1 cellular context compared by ENCODE assay signal in the genomic region with DNA sequence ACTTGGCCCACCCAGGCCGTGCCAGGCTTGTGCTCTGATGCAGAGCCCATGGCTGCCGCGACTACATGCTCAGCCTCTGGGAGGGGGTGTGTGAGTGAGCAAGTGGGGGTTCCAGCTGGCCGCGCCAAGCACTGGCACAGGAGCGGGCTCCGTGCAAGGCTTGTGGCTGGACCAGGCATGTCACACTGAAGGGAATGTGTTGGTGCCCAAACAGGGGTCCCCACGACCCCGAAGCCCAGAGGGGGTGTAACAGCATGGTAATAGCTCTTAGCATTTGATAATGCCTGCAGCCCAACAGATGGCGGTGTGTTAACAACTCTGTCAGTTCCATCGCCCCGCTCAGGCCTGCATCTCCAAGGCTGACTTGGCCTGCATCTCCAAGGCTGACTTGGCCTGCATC.
TF ChIP-seq lines count a peak whose summit lies in the region.

No MANE protein-coding gene starts in this region.

TF ChIP-seq in H1, 55 proteins besides CTCF, POLR2A, EP300 and RAD21:
- TF ChIP-seq CEBPB (IDR thresholded peaks at IDR 0.05; ENCODE audit: low read depth, low read length) (no peak), JUN (IDR thresholded peaks at IDR 0.05; ENCODE audit: low read depth, low read length) (no peak), FOSL1 (IDR thresholded peaks at IDR 0.05; ENCODE audit: insufficient read depth, low read depth, low read length) (no peak), CHD2 (IDR thresholded peaks at IDR 0.05; ENCODE audit: low read length) (no peak), CBX5 (IDR thresholded peaks at IDR 0.05; ENCODE audit: low read depth, low read length) (no peak), EGR1 (IDR thresholded peaks at IDR 0.05; ENCODE audit: borderline replicate concordance, low read depth, low read length) (no peak), SRF (IDR thresholded peaks at IDR 0.05; ENCODE audit: low read depth, low read length) (no peak), HDAC2 (IDR thresholded peaks at IDR 0.05; ENCODE audit: borderline replicate concordance in 1 of 2, low read depth in 2 of 2, low read length in 2 of 2) (no peak), TBP (IDR thresholded peaks at IDR 0.05; ENCODE audit: low read depth, low read length) (no peak), EZH2 (IDR thresholded peaks at IDR 0.05; ENCODE audit: low read depth, low read length, severe bottlenecking) (no peak), SP1 (IDR thresholded peaks at IDR 0.05; ENCODE audit: low read depth, low read length) (no peak), SAP30 (IDR thresholded peaks at IDR 0.05; ENCODE audit: insufficient read depth, insufficient replicate concordance, low read length) (no peak), TEAD4 (IDR thresholded peaks at IDR 0.05; ENCODE audit: low read depth, low read length) (no peak), ASH2L (IDR thresholded peaks at IDR 0.05; ENCODE audit: low read length) (no peak), RBBP5 (IDR thresholded peaks at IDR 0.05; ENCODE audit: borderline replicate concordance, low read depth, low read length) (no peak), GTF2F1 (IDR thresholded peaks at IDR 0.05; ENCODE audit: borderline replicate concordance, low read depth, low read length) (no peak), BACH1 (IDR thresholded peaks at IDR 0.05; ENCODE audit: low read length) (no peak), POU5F1 (IDR thresholded peaks at IDR 0.05; ENCODE audit: low read depth, low read length) (no peak)
- TF ChIP-seq, protein P1, sequence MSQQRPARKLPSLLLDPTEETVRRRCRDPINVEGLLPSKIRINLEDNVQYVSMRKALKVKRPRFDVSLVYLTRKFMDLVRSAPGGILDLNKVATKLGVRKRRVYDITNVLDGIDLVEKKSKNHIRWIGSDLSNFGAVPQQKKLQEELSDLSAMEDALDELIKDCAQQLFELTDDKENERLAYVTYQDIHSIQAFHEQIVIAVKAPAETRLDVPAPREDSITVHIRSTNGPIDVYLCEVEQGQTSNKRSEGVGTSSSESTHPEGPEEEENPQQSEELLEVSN (IDR thresholded peaks at IDR 0.05), result no peak
